Comparison of ENCODE assay signal across 24 cellular contexts in the genomic region with DNA sequence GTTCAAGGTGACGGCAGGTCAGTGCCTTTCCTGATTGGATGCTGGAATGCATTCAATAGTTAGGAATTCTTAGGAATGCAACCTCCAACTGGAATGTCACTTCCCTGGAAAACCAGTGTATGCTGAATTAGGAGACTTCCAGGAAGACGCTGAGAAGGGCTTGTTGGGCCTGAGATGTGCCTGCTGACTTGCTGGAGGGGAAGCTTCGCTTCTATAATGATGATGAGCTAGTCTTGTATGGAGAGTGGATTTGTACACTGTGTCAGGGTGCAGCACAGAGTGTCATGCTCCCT. TPM values are rescaled to one million over a fixed set of nuclear protein-coding genes. Genes with fewer than 3 reads are reported as not detected.
DNase-seq lines count a peak whose midpoint lies in the region; ATAC-seq, FAIRE-seq and TF ChIP-seq lines count a peak whose summit lies in the region.
"Had no signal": no experiment of that assay in that cellular context is flagged by ENCODE, and none has a peak within 500 bp of the region (broad histone marks: within the 10 kb centered on the region; RNA-seq: fewer than 3 reads in every experiment).

No MANE protein-coding gene starts in this region.

- H3K27ac ChIP-seq in GM23248 (peak overlapping the region; percentile 78), endodermal cell (ENCODE audit: low read depth, low read length) (no peak overlapping the region), osteoblast (ENCODE audit: low read depth, low read length) (peak overlapping the region; percentile 35), ovary (no peak overlapping the region)
- H3K27ac ChIP-seq: BLaER1 had no signal

- WGBS in GM23248 (ENCODE audit: low coverage in 1 of 2, low lambda C conversion rate in 2 of 2, missing lambda C conversion rate in 2 of 2), 2 experiments: 87% methylated on average over 3 of the region's 3 CpGs
- WGBS in endodermal cell (ENCODE audit: insufficient coverage in 1 of 2, insufficient read length in 1 of 2), 2 experiments: 82 to 88% methylated on average over 2 to 3 of the region's 3 CpGs
- 88 to 96% (median 93%) methylated on average over 3 of the region's 3 CpGs for WGBS in ovary, 3 donors

- H3K27me3 ChIP-seq in GM23248 (replicated peaks; ENCODE audit: insufficient read depth) (no peaks in the 10 kb centered on the region), endodermal cell (ENCODE audit: control insufficient read depth, insufficient read depth, low read length, poor library complexity, severe bottlenecking) (no peaks in the 10 kb centered on the region), osteoblast (ENCODE audit: insufficient read depth, low read length) (no peaks in the 10 kb centered on the region), ovary (no peaks in the 10 kb centered on the region)
- H3K27me3 ChIP-seq: BLaER1, MG63 had no signal

- ATAC-seq in GM21786 (IDR thresholded peaks at IDR 0.05; ENCODE audit: unreplicated experiment): no peak
- ATAC-seq: SK-N-SH treated with all-trans-retinoic acid at 6 μM for 48 hours had no signal

- no peaks in the 10 kb centered on the region for H3K9me2 ChIP-seq in GM23248 (ENCODE audit: insufficient read depth)

- no peaks in the 10 kb centered on the region for H3K36me3 Mint-ChIP-seq in endodermal cell (ENCODE audit: low read depth)
- H3K36me3 Mint-ChIP-seq: CD4-positive, CD25-positive, alpha-beta regulatory T cell had no signal

- in situ Hi-C loops in GM23248 (cut with MboI) (no loop called here), KBM-7 (cut with MboI; ENCODE audit: low pct_unique_long_range_greater_than_20kb, low sequenced_read_pairs) (no loop called here)

- no peak for TF ChIP-seq EP300 in ovary (IDR thresholded peaks at IDR 0.05)

- H3K9me3 ChIP-seq in GM23248 (ENCODE audit: low read depth) (no peaks in the 10 kb centered on the region), endodermal cell (ENCODE audit: control insufficient read depth, low read length) (no peaks in the 10 kb centered on the region), osteoblast (ENCODE audit: low read depth, low read length) (no peaks in the 10 kb centered on the region), ovary (no peaks in the 10 kb centered on the region)
- H3K9me3 ChIP-seq: BLaER1, MG63 had no signal

- no peak overlapping the region for H2AFZ ChIP-seq in GM23248
- H2AFZ ChIP-seq in osteoblast (ENCODE audit: low read length): no peak overlapping the region

- no peak for TF ChIP-seq POLR2A in ovary (IDR thresholded peaks at IDR 0.05)

- H3K4me3 ChIP-seq in GM23248 (no peak overlapping the region), endodermal cell (ENCODE audit: low read length) (no peak overlapping the region), osteoblast (ENCODE audit: insufficient read depth, low read length) (no peak overlapping the region), ovary (no peak overlapping the region)
- H3K4me3 ChIP-seq: BLaER1, MG63 had no signal

- FAIRE-seq in RCC 7860 (lab: Jason Lieb, UNC): no peak
- FAIRE-seq: A204.1, GM18507 had no signal

- H3K4me2 ChIP-seq in GM23248 (ENCODE audit: unreplicated experiment) (peak overlapping the region; percentile 46), osteoblast (ENCODE audit: insufficient read depth, low read length) (no peak overlapping the region)
- H3K4me2 ChIP-seq: BLaER1 had no signal

- peaks cover 39% of the 10 kb centered on the region for H3K4me1 ChIP-seq in GM23248 (ENCODE audit: insufficient read depth)
- H3K4me1 ChIP-seq in endodermal cell (ENCODE audit: control insufficient read depth, insufficient read depth, low read length): peaks cover 6% of the 10 kb centered on the region
- H3K4me1 ChIP-seq in osteoblast (ENCODE audit: insufficient read depth, low read length): peaks cover 25% of the 10 kb centered on the region
- H3K4me1 ChIP-seq in ovary (ENCODE audit: insufficient read depth): peaks cover 11% of the 10 kb centered on the region

- H3K36me3 ChIP-seq in GM23248 (ENCODE audit: low read depth) (no peaks in the 10 kb centered on the region), endodermal cell (ENCODE audit: control insufficient read depth, insufficient read depth, low read length) (no peaks in the 10 kb centered on the region), osteoblast (ENCODE audit: insufficient read depth, low read length) (no peaks in the 10 kb centered on the region), ovary (no peaks in the 10 kb centered on the region)
- H3K36me3 ChIP-seq: BLaER1, MG63 had no signal

- H3K9ac ChIP-seq in GM23248 (no peak overlapping the region), endodermal cell (ENCODE audit: extremely low read depth, low read length, poor library complexity, severe bottlenecking) (no peak overlapping the region)
- H3K9ac ChIP-seq: BLaER1 had no signal

- no peaks in the 10 kb centered on the region for H3K9me3 Mint-ChIP-seq in endodermal cell
- H3K9me3 Mint-ChIP-seq: CD4-positive, CD25-positive, alpha-beta regulatory T cell had no signal

- intact Hi-C loops in ovary (cut with DNase I): no loop called here

- peaks cover 36% of the 10 kb centered on the region for H3F3A ChIP-seq in GM23248 (ENCODE audit: insufficient read depth)

- no peaks in the 10 kb centered on the region for H3K27me3 Mint-ChIP-seq in endodermal cell (ENCODE audit: insufficient read depth)

- DNase-seq in GM23248 (no peak), RCC 7860 (ENCODE audit: low spot score) (peak; percentile 15), endodermal cell (peak; percentile 48), osteoblast (ENCODE audit: insufficient read length, low spot score, missing footprints) (no peak), ovary (no peak), KBM-7 (no peak), HCEC 1CT (no peak)
- DNase-seq: CD4-positive, CD25-positive, alpha-beta regulatory T cell; DMS153; DND-41; KG1; NCI-H1105 treated with DMSO at 0.1 percent for 48 hours; NCI-H146; NCI-H1930; NCI-H2107; NCI-H524; NCI-H748 treated with DMSO at 0.1 percent for 48 hours had no signal

- no peaks in the 10 kb centered on the region for H4K20me1 ChIP-seq in GM23248 (ENCODE audit: insufficient read depth)
- H4K20me1 ChIP-seq in osteoblast (ENCODE audit: insufficient read depth, low read length): no peaks in the 10 kb centered on the region
- H4K20me1 ChIP-seq: BLaER1 had no signal

- no peak for TF ChIP-seq CTCF in endodermal cell (conservative IDR thresholded peaks at IDR 0.05)
- no peak for TF ChIP-seq CTCF in osteoblast (IDR thresholded peaks at IDR 0.05; ENCODE audit: extremely low read depth, low read depth, low read length)
- TF ChIP-seq CTCF in ovary (IDR thresholded peaks at IDR 0.05): no peak

- H3K79me2 ChIP-seq in GM23248 (ENCODE audit: insufficient read depth) (no peaks in the 10 kb centered on the region), osteoblast (ENCODE audit: insufficient read depth, low read length) (no peaks in the 10 kb centered on the region)

- peaks cover 10% of the 10 kb centered on the region for H3K4me1 Mint-ChIP-seq in endodermal cell

- H3K27ac Mint-ChIP-seq in endodermal cell: no peak overlapping the region

- no peak overlapping the region for H3K4me3 Mint-ChIP-seq in endodermal cell
- H3K4me3 Mint-ChIP-seq: CD4-positive, CD25-positive, alpha-beta regulatory T cell had no signal

RNA-seq across cellular contexts. Expression of a gene that starts 45.6 kb away (rescaled TPM):
- 0.32 TPM in 1 of 2 replicates, not detected in the other for total RNA-seq in GM23248 (2014; rRNA removed; shearing (Covaris generic))
- 0.24 and 0.32 TPM in 2 replicates for polyA plus RNA-seq in GM23248 (2016; fragmentation: Nextera tagmentation; extraction: Ambion mirVana)
- under 1 TPM in 1 of 2 donors, not detected in 1; 0.07 TPM for total RNA-seq in endodermal cell
- polyA plus RNA-seq in endodermal cell (2013, experiment 1 of 2): 9.4 TPM
- polyA plus RNA-seq in endodermal cell (2013, experiment 2 of 2): 7.4 TPM
- 0.72 TPM in 1 of 2 replicates, not detected in the other for total RNA-seq in osteoblast
- total RNA-seq in ovary: 10 to 100 TPM in 1 of 7 donors, 1 to 10 TPM in 5, under 1 TPM in 1; 0.72 to 31.4 (median 3.3) TPM
- polyA plus RNA-seq in ovary: 1 to 10 TPM in 1 of 2 donors, under 1 TPM in 1; 0.40 to 1.6 TPM
- polyA plus RNA-seq: AG04450 had no signal

Comparison
In these comparisons a context has a peak if more than half of its experiments do, and no peak if none do; other contexts are left out.
1. DNase-seq: peak in RCC 7860 (single experiment) and endodermal cell (single experiment); none in GM23248 (single experiment), osteoblast (single experiment), ovary (0 of 5), KBM-7 (single experiment) and HCEC 1CT (single experiment).
2. H3K27ac ChIP-seq: peak in GM23248 (single experiment) and osteoblast (single experiment); none in endodermal cell (single experiment) and ovary (0 of 2).